8 cellular contexts compared by ENCODE assay signal in genomic region chr19:40777795-40778044, GRCh38. TPM values are rescaled to one million over a fixed set of nuclear protein-coding genes. Genes with fewer than 3 reads are reported as not detected.
DNase-seq lines count a peak whose midpoint lies in the region; ATAC-seq and TF ChIP-seq lines count a peak whose summit lies in the region.

No MANE protein-coding gene starts in this region.

- 0% methylated on average over 12 of the region's 12 CpGs for WGBS in sigmoid colon, 2 donors

- peaks cover 13% of the 10 kb centered on the region for H3K4me1 ChIP-seq in SJSA1 (replicated peaks)
- H3K4me1 ChIP-seq in sigmoid colon: peaks cover 0 to 22% (median 14%) of the 10 kb centered on the region in 4 donors

- TF ChIP-seq EP300 in sigmoid colon (IDR thresholded peaks at IDR 0.05): no peak

- H3K4me3 ChIP-seq in SJSA1: peak overlapping the region; percentile 70
- peak overlapping the region; percentile 67 for H3K4me3 ChIP-seq in fibroblast of mammary gland (ENCODE audit: control insufficient read depth, low read depth, low read length)
- peak overlapping the region; percentile 63 to 80 (median 68) for H3K4me3 ChIP-seq in sigmoid colon

- TF ChIP-seq CTCF in fibroblast of mammary gland (conservative IDR thresholded peaks at IDR 0.05; ENCODE audit: control insufficient read depth, insufficient read depth, low read depth, low read length): no peak
- TF ChIP-seq CTCF in sigmoid colon (IDR thresholded peaks at IDR 0.05): no peak

- no peak for ATAC-seq in GM18505 (IDR thresholded peaks at IDR 0.05; ENCODE audit: unreplicated experiment)
- ATAC-seq in left lobe of liver: no peak

- no peak for DNase-seq in SJSA1 (ENCODE audit: low read depth in 1 of 2, low spot score in 2 of 2)
- DNase-seq in fibroblast of mammary gland (ENCODE audit: low read depth): no peak
- no peak for DNase-seq in sigmoid colon
- no peak for DNase-seq in kidney tubule cell (ENCODE audit: low spot score)
- DNase-seq in middle frontal gyrus (ENCODE audit: extremely low spot score, low spot score): no peak
- no peak for DNase-seq in left lobe of liver (ENCODE audit: low spot score)
- no peak for DNase-seq in cerebellar nuclear complex (lab: John Stamatoyannopoulos, UW)

- intact Hi-C loops in sigmoid colon (cut with DNase I): loop anchor here (2.0 kb wide), 2 partner anchors 21 to 41 kb away; partner anchors contain the start of gene EGLN2

- H3K36me3 ChIP-seq in SJSA1: no peaks in the 10 kb centered on the region
- no peaks in the 10 kb centered on the region for H3K36me3 ChIP-seq in sigmoid colon

- TF ChIP-seq POLR2A in GM18505 (IDR thresholded peaks at IDR 0.05; ENCODE audit: borderline replicate concordance, extremely low read depth, insufficient read depth, insufficient read length): peak; percentile 84
- peak; percentile 17 to 87 for TF ChIP-seq POLR2A in sigmoid colon (IDR thresholded peaks at IDR 0.05)

- H3K27ac ChIP-seq in SJSA1 (peak overlapping the region; percentile 75), sigmoid colon (peak overlapping the region; percentile 94 to 99 (median 96))

- H3K9me3 ChIP-seq in SJSA1 (replicated peaks): no peaks in the 10 kb centered on the region
- no peaks in the 10 kb centered on the region for H3K9me3 ChIP-seq in sigmoid colon

- H3K27me3 ChIP-seq in SJSA1 (replicated peaks): no peaks in the 10 kb centered on the region
- no peaks in the 10 kb centered on the region for H3K27me3 ChIP-seq in sigmoid colon

RNA-seq across cellular contexts. Expression of gene RAB4B, which starts 0.3 kb away (rescaled TPM):
- 21.4 and 28.5 TPM in 2 replicates for total RNA-seq in SJSA1 (2014; rRNA removed; shearing (Covaris generic))
- 10 to 100 TPM; 15.6 to 21.3 (median 19.2) TPM for total RNA-seq in sigmoid colon
- 10 to 100 TPM; 39.0 to 76.5 (median 58.3) TPM for polyA plus RNA-seq in sigmoid colon
- 9.0 TPM for total RNA-seq in left lobe of liver

RNA-seq across cellular contexts. Expression of gene MIA, which starts 2.4 kb away (rescaled TPM):
- not detected in 2 replicates for total RNA-seq in SJSA1 (2014; rRNA removed; shearing (Covaris generic))
- 10 to 100 TPM in 3 of 4 donors, 1 to 10 TPM in 1; 9.1 to 19.1 (median 15.7) TPM for total RNA-seq in sigmoid colon
- 10 to 100 TPM in 1 of 3 donors, 1 to 10 TPM in 1, not detected in 1; 2.1 to 11.3 TPM for polyA plus RNA-seq in sigmoid colon
- 0.43 TPM for total RNA-seq in left lobe of liver

RNA-seq across cellular contexts. Expression of gene EGLN2, which starts 21.3 kb away (rescaled TPM):
- total RNA-seq in SJSA1 (2014; rRNA removed; shearing (Covaris generic)): 71.0 and 82.8 TPM in 2 replicates
- 100 to 1,000 TPM in 1 of 4 donors, 10 to 100 TPM in 3; 60.9 to 106 (median 87.6) TPM for total RNA-seq in sigmoid colon
- polyA plus RNA-seq in sigmoid colon: 100 to 1,000 TPM in 2 of 3 donors, 10 to 100 TPM in 1; 88.9 to 105 (median 101) TPM
- total RNA-seq in left lobe of liver: 42.2 TPM

RNA-seq across cellular contexts. Expression of gene SNRPA, which starts 26.7 kb away (rescaled TPM):
- total RNA-seq in SJSA1 (2014; rRNA removed; shearing (Covaris generic)): 61.4 and 80.2 TPM in 2 replicates
- total RNA-seq in sigmoid colon (10 to 100 TPM; 43.2 to 60.1 (median 54.0) TPM), left lobe of liver (23.6 TPM)
- polyA plus RNA-seq in sigmoid colon: 10 to 100 TPM; 19.2 to 76.1 (median 37.2) TPM

RNA-seq across cellular contexts. Expression of gene ACTMAP, which starts 27.4 kb away (rescaled TPM):
- total RNA-seq in SJSA1 (2014; rRNA removed; shearing (Covaris generic)): 0.25 and 0.39 TPM in 2 replicates
- total RNA-seq in sigmoid colon: 1 to 10 TPM; 1.8 to 5.3 (median 3.0) TPM
- 10 to 100 TPM in 1 of 3 donors, 1 to 10 TPM in 2; 6.0 to 11.0 (median 6.6) TPM for polyA plus RNA-seq in sigmoid colon
- total RNA-seq in left lobe of liver: 8.9 TPM
